Comparison of ENCODE assay signal across 9 cellular contexts in the genomic region with DNA sequence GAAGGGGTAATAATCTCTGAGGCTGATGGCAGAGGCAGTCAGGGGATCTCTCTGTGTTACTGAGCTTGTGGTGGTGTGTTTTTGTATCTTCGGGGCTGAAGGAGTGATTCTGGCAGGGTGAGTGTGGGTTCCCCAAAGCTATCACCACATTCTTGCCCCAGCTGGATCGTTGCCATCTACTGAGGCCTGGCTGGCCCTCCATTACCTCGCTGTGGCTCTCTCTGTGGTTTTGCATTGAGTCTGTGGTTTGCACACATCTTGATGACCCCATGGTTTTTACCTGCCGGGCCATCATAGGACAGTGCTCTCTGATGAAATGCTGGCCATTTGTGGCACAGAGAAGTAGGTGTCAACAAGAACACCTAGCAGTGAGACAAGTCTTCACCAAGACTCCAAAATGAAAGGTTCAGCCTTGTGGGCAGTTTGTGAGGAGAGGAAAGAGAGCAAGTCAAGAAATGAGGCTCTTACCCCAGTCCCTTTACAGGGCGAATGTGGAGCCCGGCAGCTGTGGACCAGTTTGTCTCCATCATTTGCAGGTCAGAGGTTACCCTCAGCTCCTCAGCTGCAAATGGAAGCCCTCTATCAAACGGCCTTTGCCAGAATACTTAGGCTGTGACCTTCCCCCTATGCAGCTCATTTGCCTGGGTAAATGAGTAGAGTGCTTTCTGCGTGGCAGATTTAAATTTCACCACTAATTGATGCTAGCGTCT.
DNase-seq lines count a peak whose midpoint lies in the region; ATAC-seq and TF ChIP-seq lines count a peak whose summit lies in the region.
"Had no signal": no experiment of that assay in that cellular context is flagged by ENCODE, and none has a peak within 500 bp of the region (broad histone marks: within the 10 kb centered on the region; RNA-seq: fewer than 3 reads in every experiment).

No MANE protein-coding gene starts in this region.

- H3K9ac ChIP-seq in fibroblast of lung (ENCODE audit: insufficient read depth, low read length): no peak overlapping the region

- POLR2A ChIA-PET in RWPE1 (lab: Yijun Ruan, JAX; ENCODE audit: low non-redundant PET): no interaction called here

- CTCF ChIA-PET in RWPE1 (lab: Yijun Ruan, JAX): no interaction called here

- H3K36me3 ChIP-seq in fibroblast of lung (ENCODE audit: control insufficient read depth, insufficient read depth, low read length): peaks cover 2% of the 10 kb centered on the region

- no peaks in the 10 kb centered on the region for H3K9me3 Mint-ChIP-seq in stimulated activated memory B cell treated with anti-CD40 and anti-IgM and Interleukin-4, amounts not matched to agents 10 μg/mL and 1 μg/mL and 100 μg/mL, for 72 hours

- H3K4me2 ChIP-seq in fibroblast of lung (ENCODE audit: extremely low read depth, insufficient read depth, low read length): no peak overlapping the region

- H3K27me3 Mint-ChIP-seq in stimulated activated memory B cell treated with anti-CD40 and anti-IgM and Interleukin-4, amounts not matched to agents 10 μg/mL and 1 μg/mL and 100 μg/mL, for 72 hours: no peaks in the 10 kb centered on the region

- ATAC-seq in stimulated activated memory B cell treated with anti-CD40 and anti-IgM and Interleukin-4, amounts not matched to agents 10 μg/mL and 1 μg/mL and 100 μg/mL, for 72 hours: no peak
- ATAC-seq in HG02970 (IDR thresholded peaks at IDR 0.05; ENCODE audit: low FRiP score, unreplicated experiment): no peak

- H3K4me3 ChIP-seq in fibroblast of lung (replicated peaks in 1 of 4; ENCODE audit: control extremely low read depth in 1 of 4, insufficient read depth in 1 of 4, low read depth in 3 of 4, low read length in 4 of 4): no peak overlapping the region

- TF ChIP-seq CTCF in RWPE1 (conservative IDR thresholded peaks at IDR 0.05; ENCODE audit: low read depth) (no peak), fibroblast of lung (conservative IDR thresholded peaks at IDR 0.05 in 1 of 2, IDR thresholded peaks at IDR 0.05 in 1 of 2; ENCODE audit: low read depth in 1 of 2, low read length in 2 of 2) (no peak)

- peaks cover 22% of the 10 kb centered on the region for H3K4me1 ChIP-seq in fibroblast of lung (ENCODE audit: control insufficient read depth, extremely low read depth, insufficient read depth, low read length)

- DNase-seq in NCI-H2227 (lab: John Stamatoyannopoulos, UW; ENCODE audit: unreplicated experiment) (peak; percentile 44), NCI-H2227 treated with DMSO at 0.1 percent for 48 hours (lab: John Stamatoyannopoulos, UW) (no peak), RWPE1 (ENCODE audit: low spot score) (no peak), fibroblast of lung (ENCODE audit: low read depth in 2 of 2) (no peak), NCI-H187 (lab: John Stamatoyannopoulos, UW) (no peak), T-helper 9 cell (no peak)
- DNase-seq: SW 1271 had no signal

- peaks cover 31% of the 10 kb centered on the region for H3K36me3 Mint-ChIP-seq in stimulated activated memory B cell treated with anti-CD40 and anti-IgM and Interleukin-4, amounts not matched to agents 10 μg/mL and 1 μg/mL and 100 μg/mL, for 72 hours

- no peaks in the 10 kb centered on the region for H3K9me3 ChIP-seq in fibroblast of lung (ENCODE audit: control insufficient read depth, insufficient read depth, low read depth, low read length)

- no peak overlapping the region for H2AFZ ChIP-seq in fibroblast of lung (ENCODE audit: low read length)

- H3K27ac ChIP-seq in RWPE1: peak overlapping the region; percentile 85
- H3K27ac ChIP-seq in fibroblast of lung (ENCODE audit: insufficient read depth, low read length): peak overlapping the region; percentile 37

- peaks cover 16% of the 10 kb centered on the region for H3K79me2 ChIP-seq in fibroblast of lung (ENCODE audit: control insufficient read depth, insufficient read depth, low read length)

- H4K20me1 ChIP-seq in fibroblast of lung (ENCODE audit: control insufficient read depth, extremely low read depth, insufficient read depth, low read length): no peaks in the 10 kb centered on the region

- H3K27me3 ChIP-seq in fibroblast of lung (ENCODE audit: control insufficient read depth, insufficient read depth, low read length): no peaks in the 10 kb centered on the region

- H3K4me1 Mint-ChIP-seq in stimulated activated memory B cell treated with anti-CD40 and anti-IgM and Interleukin-4, amounts not matched to agents 10 μg/mL and 1 μg/mL and 100 μg/mL, for 72 hours: peaks cover 55% of the 10 kb centered on the region

- no peak overlapping the region for H3K4me3 Mint-ChIP-seq in stimulated activated memory B cell treated with anti-CD40 and anti-IgM and Interleukin-4, amounts not matched to agents 10 μg/mL and 1 μg/mL and 100 μg/mL, for 72 hours

- peak overlapping the region; percentile 28 for H3K27ac Mint-ChIP-seq in stimulated activated memory B cell treated with anti-CD40 and anti-IgM and Interleukin-4, amounts not matched to agents 10 μg/mL and 1 μg/mL and 100 μg/mL, for 72 hours
